ENCODE assay signal across 8 cellular contexts in the genomic region with DNA sequence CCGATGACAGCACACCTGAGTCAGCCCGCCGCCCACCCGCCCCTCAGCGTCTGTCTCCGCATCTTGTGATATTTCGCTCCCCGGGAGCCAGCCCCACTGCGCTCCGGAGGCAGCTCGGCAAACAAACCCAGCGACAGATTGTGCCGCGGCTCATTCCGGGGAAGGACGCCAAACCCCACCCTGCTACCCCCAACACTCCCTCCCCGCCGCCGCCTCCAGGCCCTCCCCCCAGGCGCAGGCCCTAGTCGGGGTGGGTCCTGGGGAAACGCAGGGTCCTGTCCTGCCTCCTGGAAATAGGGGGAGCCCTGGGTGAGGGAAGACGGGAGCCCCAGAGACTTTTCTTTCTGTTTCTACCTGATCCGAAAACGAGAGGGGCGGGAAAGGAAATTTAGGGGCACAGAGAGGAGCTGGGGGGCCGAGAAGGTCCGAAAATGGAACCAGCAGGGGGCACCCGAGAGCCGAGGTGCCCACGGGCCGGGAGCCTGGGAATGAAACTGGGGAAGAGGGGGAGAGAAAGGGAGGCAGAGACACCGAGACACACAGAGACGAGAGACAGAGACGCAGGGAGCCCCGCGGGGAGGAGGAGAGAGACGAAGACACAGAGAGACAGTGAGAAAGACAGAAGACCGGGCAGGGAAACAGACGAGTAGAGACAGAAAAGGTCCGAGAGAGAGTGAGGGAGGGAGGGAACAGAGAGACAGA. TPM values are rescaled to one million over a fixed set of nuclear protein-coding genes. Genes with fewer than 3 reads are reported as not detected.
DNase-seq lines count a peak whose midpoint lies in the region; ATAC-seq, FAIRE-seq and TF ChIP-seq lines count a peak whose summit lies in the region.

No MANE protein-coding gene starts in this region.

- H3T11ph ChIP-seq in H9 (ENCODE audit: low read length), result no peak overlapping the region

- CTCF ChIA-PET in GM12878 (lab: Yijun Ruan, JAX), result interaction anchor here (0.6 to 9.4 kb wide), 45 partner anchors 7 to 1296 kb away, joined by 3 to 321 read pairs (median 5); a partner anchor contains a TSS

- peaks cover 88% of the 10 kb centered on the region for H3K27me3 Mint-ChIP-seq in H9 (ENCODE audit: low read depth)

- no peak overlapping the region for H2BK5ac ChIP-seq in H9 (ENCODE audit: insufficient read length, low read length)

- no peaks in the 10 kb centered on the region for H3K9me3 Mint-ChIP-seq in H9

- WGBS in H9 (ENCODE audit: extremely low coverage, insufficient read length, low lambda C conversion rate), result no CpG with 5 or more reads among the region's 41 CpGs
- WGBS in GM12878 (ENCODE audit: insufficient coverage, insufficient replicate concordance, low lambda C conversion rate, missing lambda C conversion rate), result 0% methylated on average over 25 of the region's 41 CpGs

- POLR2A ChIA-PET in GM12878 (lab: Charles Lee), result interaction anchor here (0.6 to 1.2 kb wide), 5 partner anchors 22 to 131 kb away, joined by 3 to 5 read pairs (median 4); no protein-coding TSS in a partner anchor

- no peaks in the 10 kb centered on the region for H3K9me1 ChIP-seq in keratinocyte (ENCODE audit: control insufficient read depth, extremely low read depth, insufficient read depth, low read length)

- H3K4me1 ChIP-seq in BE2C (no peaks in the 10 kb centered on the region), H9 (ENCODE audit: insufficient read depth, low read length) (peaks cover 8% of the 10 kb centered on the region; the same call in 1 of the 2 replicates), GM12878 (ENCODE audit: control insufficient read depth, insufficient read depth, low read length) (peaks cover 20% of the 10 kb centered on the region), keratinocyte (ENCODE audit: control insufficient read depth, extremely low read depth, insufficient read depth, low read length) (peaks cover 20% of the 10 kb centered on the region)

- TF ChIP-seq CTCF in BE2C (IDR thresholded peaks at IDR 0.05; ENCODE audit: low read depth, low read length) (peak; percentile 59), H9 (conservative IDR thresholded peaks at IDR 0.05) (peak; percentile 91), GM12878 (IDR thresholded peaks at IDR 0.05 in 2 of 3, conservative IDR thresholded peaks at IDR 0.05 in 1 of 3; ENCODE audit: control insufficient read depth in 2 of 3, extremely low read depth in 1 of 3, insufficient read depth in 1 of 3, low read depth in 3 of 3, low read length in 3 of 3) (peak; percentile 76 to 83 (median 83)), keratinocyte (optimal IDR thresholded peaks at IDR 0.05 in 1 of 3, IDR thresholded peaks at IDR 0.05 in 1 of 3, conservative IDR thresholded peaks at IDR 0.05 in 1 of 3; ENCODE audit: extremely low read depth in 1 of 3, insufficient read depth in 2 of 3, low read length in 3 of 3) (peak; percentile 65 to 86 (median 76))

- TF ChIP-seq POLR2A in GM12878 (IDR thresholded peaks at IDR 0.05; ENCODE audit: low read depth, low read length), result no peak

- no peaks in the 10 kb centered on the region for H3K36me3 ChIP-seq in BE2C
- no peaks in the 10 kb centered on the region for H3K36me3 ChIP-seq in SK-N-MC (ENCODE audit: insufficient read depth, low read length)
- no peaks in the 10 kb centered on the region for H3K36me3 ChIP-seq in GM12878 (ENCODE audit: control insufficient read depth in 2 of 2, insufficient read depth in 2 of 2, low read length in 1 of 2)
- H3K36me3 ChIP-seq in keratinocyte (ENCODE audit: control insufficient read depth in 2 of 2, extremely low read depth in 1 of 2, insufficient read depth in 2 of 2, low read length in 2 of 2), result no peaks in the 10 kb centered on the region

- SMC1A ChIA-PET in GM12878 (lab: Charles Lee; ENCODE audit: uncharacterized antibody, unreplicated experiment), result interaction anchor here (0.7 to 5.1 kb wide), 20 partner anchors 14 to 184 kb away, joined by 3 to 95 read pairs (median 6); a partner anchor contains a TSS

- H2AK5ac ChIP-seq in H9 (ENCODE audit: insufficient read length, low read length), result no peak overlapping the region

- intact Hi-C loops in GM12878 (cut with micrococcal nuclease; ENCODE audit: unreplicated experiment), result no loop called here

- H2BK120ac ChIP-seq in H9 (ENCODE audit: low read depth, low read length, poor library complexity, severe bottlenecking), result no peak overlapping the region

- BruUV-seq in GM12878 (replicated peaks; lab: Mats Ljungman, UMichigan), result no TSS peak

- H3K36me3 Mint-ChIP-seq in H9 (ENCODE audit: insufficient read depth in 1 of 3, low read depth in 3 of 3), result no peaks in the 10 kb centered on the region

- H3K79me2 ChIP-seq in H9 (ENCODE audit: insufficient read depth, low read length) (no peaks in the 10 kb centered on the region), GM12878 (ENCODE audit: control insufficient read depth, insufficient read depth, low read length) (no peaks in the 10 kb centered on the region), keratinocyte (ENCODE audit: control insufficient read depth, insufficient read depth, low read length) (no peaks in the 10 kb centered on the region)

- H2BK12ac ChIP-seq in H9 (ENCODE audit: insufficient read length, low read depth, low read length), result no peak overlapping the region

- no peak overlapping the region; a peak in 2 of 7 replicates for H3K27ac Mint-ChIP-seq in H9

- no peak overlapping the region for H3K56ac ChIP-seq in H9 (ENCODE audit: insufficient read length, low read depth, low read length)

- TF ChIP-seq EP300 in GM12878 (IDR thresholded peaks at IDR 0.05; ENCODE audit: borderline replicate concordance in 1 of 2, control insufficient read depth in 1 of 2, low read depth in 2 of 2, low read length in 2 of 2), result no peak

- H4K20me1 ChIP-seq in H9 (ENCODE audit: control insufficient read depth, insufficient read depth, insufficient read length), result no peaks in the 10 kb centered on the region
- H4K20me1 ChIP-seq in GM12878 (ENCODE audit: control insufficient read depth, insufficient read depth), result 0 out of 2 replicates have a peak, but pooled peaks cover 2% of the 10 kb centered on the region
- H4K20me1 ChIP-seq in keratinocyte (ENCODE audit: control insufficient read depth, extremely low read depth, insufficient read depth, low read length), result no peaks in the 10 kb centered on the region

- H3K27me3 ChIP-seq in BE2C, result peaks cover 34% of the 10 kb centered on the region
- peaks cover 10% of the 10 kb centered on the region; the same call in 1 of the 2 replicates for H3K27me3 ChIP-seq in H9 (ENCODE audit: insufficient read depth, low read length)
- peaks cover 5 to 10% of the 10 kb centered on the region in 2 experiments for H3K27me3 ChIP-seq in GM12878 (replicated peaks in 1 of 2; ENCODE audit: control insufficient read depth in 2 of 2, insufficient read depth in 2 of 2, low read length in 1 of 2)
- peaks cover 42% of the 10 kb centered on the region for H3K27me3 ChIP-seq in keratinocyte (ENCODE audit: control insufficient read depth, extremely low read depth, insufficient read depth, low read length)

- peak overlapping the region; percentile 81 for H3K4me2 ChIP-seq in H9 (ENCODE audit: insufficient read depth, insufficient read length, low read length)
- peak overlapping the region; percentile 92 for H3K4me2 ChIP-seq in GM12878 (ENCODE audit: control insufficient read depth, insufficient read depth)
- peak overlapping the region; percentile 93 for H3K4me2 ChIP-seq in keratinocyte (ENCODE audit: control insufficient read depth, extremely low read depth, insufficient read depth, low read depth, low read length)

- H3K18ac ChIP-seq in H9 (ENCODE audit: insufficient read length, low read depth, low read length), result no peak overlapping the region

- H3K27ac ChIP-seq in H9 (ENCODE audit: insufficient read length, low read depth, low read length), result no peak overlapping the region
- H3K27ac ChIP-seq in SK-N-MC, result no peak overlapping the region
- no peak overlapping the region for H3K27ac ChIP-seq in GM12878 (ENCODE audit: control insufficient read depth, insufficient read depth)
- no peak overlapping the region for H3K27ac ChIP-seq in keratinocyte (ENCODE audit: control insufficient read depth, insufficient read depth, low read length)

- RAD21 ChIA-PET in GM12878 (lab: Charles Lee; ENCODE audit: unreplicated experiment), result interaction anchor here (0.6 to 3.8 kb wide), 28 partner anchors 10 to 343 kb away, joined by 3 to 79 read pairs (median 6); a partner anchor contains a TSS

- no peak overlapping the region for H3K4ac ChIP-seq in H9 (ENCODE audit: low read depth, low read length)

- peak; percentile 42 for TF ChIP-seq RAD21 in GM12878 (IDR thresholded peaks at IDR 0.05; ENCODE audit: insufficient read depth, low read depth, low read length)

- H3K9ac ChIP-seq in H9 (ENCODE audit: extremely low read depth, insufficient read length, low read length) (no peak overlapping the region), SK-N-MC (ENCODE audit: insufficient read length) (peak overlapping the region; percentile 32), GM12878 (ENCODE audit: control insufficient read depth, insufficient read depth, low read length) (no peak overlapping the region; the same call in 1 of the 2 replicates), keratinocyte (ENCODE audit: control insufficient read depth, extremely low read depth, insufficient read depth, low read length) (peak overlapping the region; percentile 52)

- no peak for FAIRE-seq in GM12878 (lab: Jason Lieb, UNC)
- no peak for FAIRE-seq in keratinocyte (lab: Jason Lieb, UNC)

- no peak overlapping the region for H4K5ac ChIP-seq in H9 (ENCODE audit: insufficient read length, low read depth, low read length)

- dilution Hi-C loops in keratinocyte (cut with MboI; ENCODE audit: extremely low pct_ligation_motif_present, low sequenced_read_pairs), result no loop called here

- H4K8ac ChIP-seq in H9 (replicated peaks; ENCODE audit: insufficient read length, low read depth, low read length), result no peak overlapping the region

- peak; percentile 49 for ATAC-seq in GM12878
- no peak for ATAC-seq in HG02623 (IDR thresholded peaks at IDR 0.05; ENCODE audit: unreplicated experiment)
- ATAC-seq in HG03108 (IDR thresholded peaks at IDR 0.05; ENCODE audit: unreplicated experiment), result no peak

- no peak overlapping the region for H3K23ac ChIP-seq in H9 (ENCODE audit: insufficient read length, low read depth, low read length)

- no peaks in the 10 kb centered on the region for H3K9me3 ChIP-seq in BE2C
- H3K9me3 ChIP-seq in H9 (ENCODE audit: control insufficient read depth, low read depth, low read length), result no peaks in the 10 kb centered on the region
- H3K9me3 ChIP-seq in SK-N-MC (ENCODE audit: low read depth, low read length), result no peaks in the 10 kb centered on the region
- no peaks in the 10 kb centered on the region for H3K9me3 ChIP-seq in GM12878 (replicated peaks; ENCODE audit: control insufficient read depth, insufficient read depth, low read length)
- H3K9me3 ChIP-seq in keratinocyte (ENCODE audit: control insufficient read depth, low read depth, low read length), result no peaks in the 10 kb centered on the region

- H3K14ac ChIP-seq in H9 (ENCODE audit: insufficient read depth, low read length), result no peak overlapping the region

- no peak overlapping the region for H2BK15ac ChIP-seq in H9 (ENCODE audit: low read depth, low read length)

- H2AFZ ChIP-seq in H9 (ENCODE audit: low read length) (no peak overlapping the region), GM12878 (ENCODE audit: control insufficient read depth, low read depth, low read length) (peak overlapping the region; percentile 69), keratinocyte (ENCODE audit: control insufficient read depth, low read length) (peak overlapping the region; percentile 76)

- peak overlapping the region; percentile 55 to 87 for H3K4me3 Mint-ChIP-seq in H9

- no peak overlapping the region for H3K4me3 ChIP-seq in BE2C (ENCODE audit: low read depth, low read length)
- H3K4me3 ChIP-seq in SK-N-MC, result peak overlapping the region; percentile 87
- peak overlapping the region; percentile 79 for H3K4me3 ChIP-seq in GM12878
- peak overlapping the region; percentile 7 to 79 (median 70) for H3K4me3 ChIP-seq in keratinocyte (ENCODE audit: control insufficient read depth in 2 of 3, extremely low read depth in 1 of 3, insufficient read depth in 2 of 3, low read depth in 1 of 3, low read length in 3 of 3)

- DNase-seq in BE2C (peak; percentile 33), H9 (peak; percentile 65), SK-N-MC (ENCODE audit: low read depth, low spot score) (no peak), GM12878 (ENCODE audit: low read depth, low spot score) (no peak), keratinocyte (ENCODE audit: low read depth, low spot score) (no peak)
- DNase-seq in stimulated activated CD4-positive, alpha-beta T cell treated with anti-CD3 and anti-CD28 coated beads, Interleukin-2, amount 100 ng/mL, for 24 hours, result peak; percentile 62 to 69

- in situ Hi-C loops in GM12878 (cut with MboI), result no loop called here

- peaks cover 32 to 48% of the 10 kb centered on the region in 2 experiments for H3K4me1 Mint-ChIP-seq in H9

- no peak overlapping the region for H4K91ac ChIP-seq in H9 (ENCODE audit: insufficient read length, low read depth, low read length)

- H3K23me2 ChIP-seq in H9 (ENCODE audit: insufficient read length, low read depth, low read length, poor library complexity, severe bottlenecking), result peaks cover 30% of the 10 kb centered on the region

- H2BK20ac ChIP-seq in H9 (ENCODE audit: low read depth, low read length, poor library complexity, severe bottlenecking), result no peak overlapping the region

- no peaks in the 10 kb centered on the region for H3K79me1 ChIP-seq in H9 (ENCODE audit: insufficient read depth, low read depth, low read length, poor library complexity, severe bottlenecking)

RNA-seq across cellular contexts. Expression of a gene that starts 1.8 kb away (rescaled TPM):
- polyA plus RNA-seq in BE2C (2012; ENCODE audit: insufficient read depth, insufficient read length, low read depth), result 0.52 TPM
- total RNA-seq in H9 (2021) (7.0 and 7.1 TPM in 2 replicates), GM12878 (2014; rRNA removed) (0.33 and 0.34 TPM in 2 replicates), GM12878 (2014; rRNA removed; fragmentation: Illumina TruSeq; extraction: Trizol) (not detected in 2 replicates), GM12878 (2021) (1.0 and 1.1 TPM in 2 replicates)
- not detected in 2 replicates for total RNA-seq in GM12878 (2013; cell fraction: nucleolus; rRNA removed)
- polyA plus RNA-seq in GM12878 (2011; ENCODE audit: low read depth), result not detected
- polyA plus RNA-seq in GM12878 (2011; rRNA removed) (not detected in 2 replicates), GM12878 (2014; fragmentation: Illumina TruSeq; extraction: Trizol) (not detected in 2 replicates), GM12878 (2014; fragmentation: Nextera tagmentation; extraction: Ambion mirVana) (under 1 TPM in 1 of 2 experiments, not detected in 1; 0.14 TPM), GM12878 (2014; rRNA removed) (0.58 and 0.88 TPM in 2 replicates), GM12878 (2016; fragmentation: Nextera tagmentation; extraction: Ambion mirVana) (under 1 TPM; 0.48 to 0.55 TPM), keratinocyte (0.03 to 0.12 TPM in 2 of 3 replicates, not detected in the other)
- 0.03 and 0.09 TPM in 2 replicates for polyA plus RNA-seq in GM12878 (2011; cell fraction: cytosol; rRNA removed)
- 0.22 and 0.39 TPM in 2 replicates for polyA plus RNA-seq in GM12878 (2011; cell fraction: nucleus; rRNA removed)
- polyA plus RNA-seq in GM12878 (2012), result 0.08 and 0.11 TPM in 2 replicates
- not detected in 2 replicates for polyA minus RNA-seq in GM12878 (2011; rRNA and poly(A)+ RNA removed)
- not detected in 2 replicates for polyA minus RNA-seq in GM12878 (2011; cell fraction: cytosol; rRNA and poly(A)+ RNA removed)
- 0.36 and 0.38 TPM in 2 replicates for polyA minus RNA-seq in GM12878 (2011; cell fraction: nucleus; rRNA and poly(A)+ RNA removed)
- not detected for polyA plus RNA-seq in keratinocyte (2011; ENCODE audit: low read depth)
- polyA plus RNA-seq in keratinocyte (2011; cell fraction: cytosol; rRNA removed), result 0.18 TPM in 1 of 2 replicates, not detected in the other
- 0.13 TPM in 1 of 2 replicates, not detected in the other for polyA plus RNA-seq in keratinocyte (2011; cell fraction: nucleus; rRNA removed)
- polyA plus RNA-seq in keratinocyte (2012; ENCODE audit: low replicate concordance), result 0.28 and 0.39 TPM in 2 replicates
- polyA minus RNA-seq in keratinocyte, result not detected in 3 replicates
- polyA minus RNA-seq in keratinocyte (2011; cell fraction: cytosol; rRNA and poly(A)+ RNA removed), result not detected
- not detected in 2 replicates for polyA minus RNA-seq in keratinocyte (2011; cell fraction: nucleus; rRNA and poly(A)+ RNA removed)

RNA-seq across cellular contexts. Expression of a gene that starts 31.6 kb away (rescaled TPM):
- polyA plus RNA-seq in BE2C (2012; ENCODE audit: insufficient read depth, insufficient read length, low read depth), result 11.3 TPM
- 21.4 and 21.9 TPM in 2 replicates for total RNA-seq in H9 (2021)
- total RNA-seq in GM12878 (2013; cell fraction: nucleolus; rRNA removed), result 332 and 410 TPM in 2 replicates
- total RNA-seq in GM12878 (2014; rRNA removed), result 104 and 112 TPM in 2 replicates
- 79.7 and 80.2 TPM in 2 replicates for total RNA-seq in GM12878 (2014; rRNA removed; fragmentation: Illumina TruSeq; extraction: Trizol)
- 147 and 158 TPM in 2 replicates for total RNA-seq in GM12878 (2021)
- 77.0 TPM for polyA plus RNA-seq in GM12878 (2011; ENCODE audit: low read depth)
- 129 and 237 TPM in 2 replicates for polyA plus RNA-seq in GM12878 (2011; rRNA removed)
- polyA plus RNA-seq in GM12878 (2011; cell fraction: cytosol; rRNA removed), result 362 and 451 TPM in 2 replicates
- 282 and 405 TPM in 2 replicates for polyA plus RNA-seq in GM12878 (2011; cell fraction: nucleus; rRNA removed)
- 84.4 and 111 TPM in 2 replicates for polyA plus RNA-seq in GM12878 (2012)
- polyA plus RNA-seq in GM12878 (2014; fragmentation: Illumina TruSeq; extraction: Trizol), result 153 and 168 TPM in 2 replicates
- polyA plus RNA-seq in GM12878 (2014; fragmentation: Nextera tagmentation; extraction: Ambion mirVana), result 10 to 100 TPM; 37.5 to 79.9 TPM
- polyA plus RNA-seq in GM12878 (2014; rRNA removed), result 107 and 111 TPM in 2 replicates
- 100 to 1,000 TPM; 189 to 200 TPM for polyA plus RNA-seq in GM12878 (2016; fragmentation: Nextera tagmentation; extraction: Ambion mirVana)
- polyA minus RNA-seq in GM12878 (2011; rRNA and poly(A)+ RNA removed), result 286 and 303 TPM in 2 replicates
- 73.4 and 78.4 TPM in 2 replicates for polyA minus RNA-seq in GM12878 (2011; cell fraction: cytosol; rRNA and poly(A)+ RNA removed)
- polyA minus RNA-seq in GM12878 (2011; cell fraction: nucleus; rRNA and poly(A)+ RNA removed), result 142 and 145 TPM in 2 replicates
- polyA plus RNA-seq in keratinocyte, result 14.1 to 83.9 TPM (median 48.1 TPM) in 3 replicates
- 3.1 TPM for polyA plus RNA-seq in keratinocyte (2011; ENCODE audit: low read depth)
- polyA plus RNA-seq in keratinocyte (2011; cell fraction: cytosol; rRNA removed), result 15.0 and 22.1 TPM in 2 replicates
- polyA plus RNA-seq in keratinocyte (2011; cell fraction: nucleus; rRNA removed), result 40.2 and 49.1 TPM in 2 replicates
- polyA plus RNA-seq in keratinocyte (2012; ENCODE audit: low replicate concordance), result 8.9 and 50.8 TPM in 2 replicates
- 35.7 to 91.4 TPM (median 88.4 TPM) in 3 replicates for polyA minus RNA-seq in keratinocyte
- 23.4 TPM for polyA minus RNA-seq in keratinocyte (2011; cell fraction: cytosol; rRNA and poly(A)+ RNA removed)
- polyA minus RNA-seq in keratinocyte (2011; cell fraction: nucleus; rRNA and poly(A)+ RNA removed), result 20.5 and 26.0 TPM in 2 replicates

RNA-seq across cellular contexts. Expression of a gene that starts 56.9 kb away (rescaled TPM):
- polyA plus RNA-seq in BE2C (2012; ENCODE audit: insufficient read depth, insufficient read length, low read depth), result 14.9 TPM
- 16.3 and 17.0 TPM in 2 replicates for total RNA-seq in H9 (2021)
- 47.4 and 56.0 TPM in 2 replicates for total RNA-seq in GM12878 (2013; cell fraction: nucleolus; rRNA removed)
- 16.9 and 20.3 TPM in 2 replicates for total RNA-seq in GM12878 (2014; rRNA removed)
- 7.4 and 8.1 TPM in 2 replicates for total RNA-seq in GM12878 (2014; rRNA removed; fragmentation: Illumina TruSeq; extraction: Trizol)
- 16.1 and 16.4 TPM in 2 replicates for total RNA-seq in GM12878 (2021)
- 8.0 TPM for polyA plus RNA-seq in GM12878 (2011; ENCODE audit: low read depth)
- polyA plus RNA-seq in GM12878 (2011; rRNA removed), result 8.4 and 17.8 TPM in 2 replicates
- polyA plus RNA-seq in GM12878 (2011; cell fraction: cytosol; rRNA removed), result 25.6 and 28.1 TPM in 2 replicates
- 48.3 and 51.6 TPM in 2 replicates for polyA plus RNA-seq in GM12878 (2011; cell fraction: nucleus; rRNA removed)
- 9.3 and 14.0 TPM in 2 replicates for polyA plus RNA-seq in GM12878 (2012)
- 9.8 and 11.9 TPM in 2 replicates for polyA plus RNA-seq in GM12878 (2014; fragmentation: Illumina TruSeq; extraction: Trizol)
- 1 to 10 TPM; 1.0 to 2.4 TPM for polyA plus RNA-seq in GM12878 (2014; fragmentation: Nextera tagmentation; extraction: Ambion mirVana)
- polyA plus RNA-seq in GM12878 (2014; rRNA removed), result 15.6 TPM in 2 replicates
- polyA plus RNA-seq in GM12878 (2016; fragmentation: Nextera tagmentation; extraction: Ambion mirVana), result 10 to 100 TPM; 12.0 to 13.3 TPM
- 29.8 and 30.0 TPM in 2 replicates for polyA minus RNA-seq in GM12878 (2011; rRNA and poly(A)+ RNA removed)
- 13.1 and 16.8 TPM in 2 replicates for polyA minus RNA-seq in GM12878 (2011; cell fraction: cytosol; rRNA and poly(A)+ RNA removed)
- polyA minus RNA-seq in GM12878 (2011; cell fraction: nucleus; rRNA and poly(A)+ RNA removed), result 16.2 and 27.0 TPM in 2 replicates
- polyA plus RNA-seq in keratinocyte, result 0.45 to 0.91 TPM (median 0.75 TPM) in 3 replicates
- polyA plus RNA-seq in keratinocyte (2011; ENCODE audit: low read depth), result not detected
- 0.53 and 0.65 TPM in 2 replicates for polyA plus RNA-seq in keratinocyte (2011; cell fraction: cytosol; rRNA removed)
- polyA plus RNA-seq in keratinocyte (2011; cell fraction: nucleus; rRNA removed), result 1.2 and 1.4 TPM in 2 replicates
- 0.18 and 0.38 TPM in 2 replicates for polyA plus RNA-seq in keratinocyte (2012; ENCODE audit: low replicate concordance)
- 0.99 to 1.5 TPM (median 1.1 TPM) in 3 replicates for polyA minus RNA-seq in keratinocyte
- polyA minus RNA-seq in keratinocyte (2011; cell fraction: cytosol; rRNA and poly(A)+ RNA removed), result not detected
- polyA minus RNA-seq in keratinocyte (2011; cell fraction: nucleus; rRNA and poly(A)+ RNA removed), result 1.2 TPM in 2 replicates

Comparison
In these comparisons a context has a peak if more than half of its experiments do, and no peak if none do; other contexts are left out.
1. DNase-seq: peak in BE2C (single experiment), H9 (single experiment) and stimulated activated CD4-positive, alpha-beta T cell treated with anti-CD3 and anti-CD28 coated beads, Interleukin-2, amount 100 ng/mL, for 24 hours (2 of 2); none in SK-N-MC (single experiment), GM12878 (single experiment) and keratinocyte (single experiment).
2. H3K9ac ChIP-seq: peak in SK-N-MC (single experiment) and keratinocyte (single experiment); none in H9 (single experiment) and GM12878 (single experiment).
3. Peak in every context shown above with its lines, with median percentiles within 50 percentile points of each other: CTCF ChIP-seq and H3K4me2 ChIP-seq.